In genomic region chr7:148919859-148920258, GRCh38 we compare ENCODE assay signal across 17 cellular contexts. TPM values are rescaled to one million over a fixed set of nuclear protein-coding genes. Genes with fewer than 3 reads are reported as not detected.
DNase-seq lines count a peak whose midpoint lies in the region; ATAC-seq and TF ChIP-seq lines count a peak whose summit lies in the region.
"Had no signal": no experiment of that assay in that cellular context is flagged by ENCODE, and none has a peak within 500 bp of the region (broad histone marks: within the 10 kb centered on the region; RNA-seq: fewer than 3 reads in every experiment).

No MANE protein-coding gene starts in this region.

- H3K9me3 Mint-ChIP-seq in activated CD4-positive, alpha-beta memory T cell treated with anti-CD3 and anti-CD28 coated beads for 36 hours, result no peaks in the 10 kb centered on the region
- H3K9me3 Mint-ChIP-seq: central memory CD8-positive, alpha-beta T cell had no signal

- no peak for TF ChIP-seq POLR2A in spleen (IDR thresholded peaks at IDR 0.05)

- no peak overlapping the region for H3K4me3 ChIP-seq in SJCRH30
- no peak overlapping the region for H3K4me3 ChIP-seq in spleen
- H3K4me3 ChIP-seq: mucosa of descending colon had no signal

- H3K4me3 Mint-ChIP-seq in activated CD4-positive, alpha-beta memory T cell treated with anti-CD3 and anti-CD28 coated beads for 36 hours, result no peak overlapping the region
- H3K4me3 Mint-ChIP-seq: central memory CD8-positive, alpha-beta T cell had no signal

- no peaks in the 10 kb centered on the region for H3K27me3 Mint-ChIP-seq in activated CD4-positive, alpha-beta memory T cell treated with anti-CD3 and anti-CD28 coated beads for 36 hours
- H3K27me3 Mint-ChIP-seq: central memory CD8-positive, alpha-beta T cell had no signal

- H3K27ac Mint-ChIP-seq in activated CD4-positive, alpha-beta memory T cell treated with anti-CD3 and anti-CD28 coated beads for 36 hours, result no peak overlapping the region

- H3K4me1 ChIP-seq in SJCRH30 (peaks cover 7% of the 10 kb centered on the region), spleen (peaks cover 0 to 8% (median under 1%) of the 10 kb centered on the region in 6 donors)

- ATAC-seq in GM18868 (IDR thresholded peaks at IDR 0.05; ENCODE audit: unreplicated experiment), result peak; percentile 61
- peak; percentile 81 for ATAC-seq in GM21390 (IDR thresholded peaks at IDR 0.05; ENCODE audit: unreplicated experiment)
- peak; percentile 58 for ATAC-seq in HG03045 (IDR thresholded peaks at IDR 0.05; ENCODE audit: unreplicated experiment)
- ATAC-seq: mucosa of descending colon, Panc1 had no signal

- H3K36me3 ChIP-seq in SJCRH30, result no peaks in the 10 kb centered on the region
- no peaks in the 10 kb centered on the region for H3K36me3 ChIP-seq in spleen
- H3K36me3 ChIP-seq: BE2C had no signal

- no peak for TF ChIP-seq CTCF in spleen (IDR thresholded peaks at IDR 0.05 in 8 of 11, conservative IDR thresholded peaks at IDR 0.05 in 3 of 11)

- intact Hi-C loops in activated CD4-positive, alpha-beta memory T cell treated with anti-CD3 and anti-CD28 coated beads for 36 hours (cut with micrococcal nuclease), result no loop called here
- intact Hi-C loops in spleen (cut with DNase I; ENCODE audit: low total_unique reads), result no loop called here

- H3K27me3 ChIP-seq in SJCRH30 (no peaks in the 10 kb centered on the region), spleen (replicated peaks in 1 of 7) (no peaks in the 10 kb centered on the region)
- H3K27me3 ChIP-seq: BE2C had no signal

- WGBS in spleen, 5 donors, result 73 to 83% (median 79%) methylated on average over 6 of the region's 6 CpGs

- POLR2A ChIA-PET in activated CD4-positive, alpha-beta memory T cell treated with anti-CD3 and anti-CD28 coated beads for 36 hours (lab: Charles Lee), result interaction anchor here (0.7 to 1.6 kb wide), 2 partner anchors 21 to 32 kb away, joined by 3 to 5 read pairs; no protein-coding TSS in a partner anchor

- H3K27ac ChIP-seq in SJCRH30, result no peak overlapping the region
- no peak overlapping the region for H3K27ac ChIP-seq in spleen

- DNase-seq in activated CD4-positive, alpha-beta memory T cell treated with anti-CD3 and anti-CD28 coated beads for 36 hours, result peak; percentile 31
- DNase-seq in mesenteric fat pad (ENCODE audit: low spot score), result no peak
- DNase-seq in SJCRH30, result no peak
- DNase-seq in spleen, result no peak
- DNase-seq: activated CD4-positive, alpha-beta T cell treated with anti-CD3 and anti-CD28 coated beads, Interleukin-2, amount 50 U/mL, for 48 hours; BE2C; GDM1; GOT3; mucosa of descending colon; NCI-H187; NCI-H526 treated with DMSO at 0.1 percent for 48 hours; stimulated activated CD4-positive, alpha-beta T cell treated with anti-CD3 and anti-CD28 coated beads, Interleukin-4, amount 100 ng/mL, for 4 hours had no signal

- no peaks in the 10 kb centered on the region for H3K36me3 Mint-ChIP-seq in activated CD4-positive, alpha-beta memory T cell treated with anti-CD3 and anti-CD28 coated beads for 36 hours

- CTCF ChIA-PET in activated CD4-positive, alpha-beta memory T cell treated with anti-CD3 and anti-CD28 coated beads for 36 hours (lab: Charles Lee), result interaction anchor here (0.9 to 2.1 kb wide), 6 partner anchors 10 to 206 kb away, joined by 3 to 5 read pairs (median 4); no protein-coding TSS in a partner anchor

- H3K9me3 ChIP-seq in SJCRH30 (replicated peaks), result no peaks in the 10 kb centered on the region
- no peaks in the 10 kb centered on the region for H3K9me3 ChIP-seq in spleen
- H3K9me3 ChIP-seq: BE2C, mucosa of descending colon had no signal

- peaks cover 38% of the 10 kb centered on the region for H3K4me1 Mint-ChIP-seq in activated CD4-positive, alpha-beta memory T cell treated with anti-CD3 and anti-CD28 coated beads for 36 hours (ENCODE audit: low read depth)

RNA-seq across cellular contexts. Expression of gene EZH2, which starts 35.8 kb away (rescaled TPM):
- 100 to 1,000 TPM; 102 to 103 TPM for total RNA-seq in activated CD4-positive, alpha-beta memory T cell treated with anti-CD3 and anti-CD28 coated beads for 36 hours
- total RNA-seq in mesenteric fat pad (2.3 TPM), spleen (10 to 100 TPM in 3 of 7 donors, 1 to 10 TPM in 4; 6.0 to 14.5 (median 9.8) TPM)
- 64.8 and 75.7 TPM in 2 replicates for total RNA-seq in SJCRH30 (2014; rRNA removed; shearing (Covaris generic))
- polyA plus RNA-seq in spleen, result 1 to 10 TPM; 5.0 to 7.1 (median 5.7) TPM
